Comparison of ENCODE assay signal across 1 cellular context in the genomic region with DNA sequence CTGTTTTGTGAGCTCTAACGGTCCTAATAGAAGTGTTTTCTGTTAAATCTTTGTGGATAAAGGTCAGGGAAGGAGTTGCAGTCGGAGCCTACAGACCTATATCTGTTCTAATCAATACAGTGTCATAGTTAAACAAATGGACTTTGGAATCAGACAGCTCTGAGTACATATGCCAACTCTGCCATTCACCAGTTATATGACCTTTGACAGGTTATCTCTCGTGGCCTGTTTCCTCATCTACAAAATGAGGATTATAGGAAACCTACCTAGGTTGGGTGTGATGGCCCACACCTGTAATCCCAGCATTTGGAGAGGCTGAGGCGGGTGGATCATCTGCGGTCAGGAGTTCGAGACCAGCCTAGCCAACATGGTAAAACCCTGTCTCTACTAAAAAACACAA.
TF ChIP-seq lines count a peak whose summit lies in the region.

No MANE protein-coding gene starts in this region.

TF ChIP-seq in HepG2, 621 proteins besides CTCF, POLR2A, EP300 and RAD21 (continued from another document and continues in another):
- no peak for TF ChIP-seq SMARCE1 (IDR thresholded peaks at IDR 0.05; ENCODE audit: borderline replicate concordance)
- TF ChIP-seq RFX1 (IDR thresholded peaks at IDR 0.05): no peak
- peak; percentile 31; the same call in 1 of the 2 replicates for TF ChIP-seq EHMT2 (IDR thresholded peaks at IDR 0.05; ENCODE audit: borderline replicate concordance, low read depth, low read length)
- TF ChIP-seq SIX4 (CRISPR knock-in tag; IDR thresholded peaks at IDR 0.05): no peak
- no peak for TF ChIP-seq ARID2 (CRISPR knock-in tag; IDR thresholded peaks at IDR 0.05; ENCODE audit: borderline replicate concordance)
- TF ChIP-seq, protein P1, sequence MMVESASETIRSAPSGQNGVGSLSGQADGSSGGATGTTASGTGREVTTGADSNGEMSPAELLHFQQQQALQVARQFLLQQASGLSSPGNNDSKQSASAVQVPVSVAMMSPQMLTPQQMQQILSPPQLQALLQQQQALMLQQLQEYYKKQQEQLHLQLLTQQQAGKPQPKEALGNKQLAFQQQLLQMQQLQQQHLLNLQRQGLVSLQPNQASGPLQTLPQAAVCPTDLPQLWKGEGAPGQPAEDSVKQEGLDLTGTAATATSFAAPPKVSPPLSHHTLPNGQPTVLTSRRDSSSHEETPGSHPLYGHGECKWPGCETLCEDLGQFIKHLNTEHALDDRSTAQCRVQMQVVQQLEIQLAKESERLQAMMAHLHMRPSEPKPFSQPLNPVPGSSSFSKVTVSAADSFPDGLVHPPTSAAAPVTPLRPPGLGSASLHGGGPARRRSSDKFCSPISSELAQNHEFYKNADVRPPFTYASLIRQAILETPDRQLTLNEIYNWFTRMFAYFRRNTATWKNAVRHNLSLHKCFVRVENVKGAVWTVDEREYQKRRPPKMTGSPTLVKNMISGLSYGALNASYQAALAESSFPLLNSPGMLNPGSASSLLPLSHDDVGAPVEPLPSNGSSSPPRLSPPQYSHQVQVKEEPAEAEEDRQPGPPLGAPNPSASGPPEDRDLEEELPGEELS (CRISPR knock-in tag; IDR thresholded peaks at IDR 0.05): no peak
- TF ChIP-seq PTBP1 (IDR thresholded peaks at IDR 0.05; ENCODE audit: low read depth, low read length, poor library complexity, severe bottlenecking): no peak
- no peak for TF ChIP-seq IRX3 (CRISPR knock-in tag; IDR thresholded peaks at IDR 0.05; ENCODE audit: borderline replicate concordance, low read depth)
- peak; percentile 75 for TF ChIP-seq HNF4G (IDR thresholded peaks at IDR 0.05; ENCODE audit: borderline replicate concordance, low read depth, low read length)
- peak; percentile 71 for TF ChIP-seq HNF4G (CRISPR knock-in tag; IDR thresholded peaks at IDR 0.05; ENCODE audit: borderline replicate concordance, low read depth)
- TF ChIP-seq ZNF136 (CRISPR knock-in tag; IDR thresholded peaks at IDR 0.05; ENCODE audit: low read depth): no peak
- TF ChIP-seq SNRNP70 (IDR thresholded peaks at IDR 0.05; ENCODE audit: low read depth, low read length): no peak
- TF ChIP-seq, protein P2, sequence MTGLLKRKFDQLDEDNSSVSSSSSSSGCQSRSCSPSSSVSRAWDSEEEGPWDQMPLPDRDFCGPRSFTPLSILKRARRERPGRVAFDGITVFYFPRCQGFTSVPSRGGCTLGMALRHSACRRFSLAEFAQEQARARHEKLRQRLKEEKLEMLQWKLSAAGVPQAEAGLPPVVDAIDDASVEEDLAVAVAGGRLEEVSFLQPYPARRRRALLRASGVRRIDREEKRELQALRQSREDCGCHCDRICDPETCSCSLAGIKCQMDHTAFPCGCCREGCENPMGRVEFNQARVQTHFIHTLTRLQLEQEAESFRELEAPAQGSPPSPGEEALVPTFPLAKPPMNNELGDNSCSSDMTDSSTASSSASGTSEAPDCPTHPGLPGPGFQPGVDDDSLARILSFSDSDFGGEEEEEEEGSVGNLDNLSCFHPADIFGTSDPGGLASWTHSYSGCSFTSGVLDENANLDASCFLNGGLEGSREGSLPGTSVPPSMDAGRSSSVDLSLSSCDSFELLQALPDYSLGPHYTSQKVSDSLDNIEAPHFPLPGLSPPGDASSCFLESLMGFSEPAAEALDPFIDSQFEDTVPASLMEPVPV (CRISPR knock-in tag; IDR thresholded peaks at IDR 0.05): no peak
- no peak for TF ChIP-seq PRMT3 (CRISPR knock-in tag; IDR thresholded peaks at IDR 0.05; ENCODE audit: borderline replicate concordance, low read depth)
- 0 out of 2 replicates have a peak, but pooled peaks have one; percentile 12 for TF ChIP-seq ARNTL (CRISPR knock-in tag; IDR thresholded peaks at IDR 0.05)
- TF ChIP-seq MED1 (CRISPR knock-in tag; IDR thresholded peaks at IDR 0.05): peak; percentile 55; the same call in 1 of the 2 replicates
- peak; percentile 51 for TF ChIP-seq SKI (IDR thresholded peaks at IDR 0.05; ENCODE audit: partially characterized antibody)
- TF ChIP-seq THAP11 (CRISPR knock-in tag; IDR thresholded peaks at IDR 0.05): peak; percentile 28; the same call in 1 of the 2 replicates
- TF ChIP-seq, protein P3, sequence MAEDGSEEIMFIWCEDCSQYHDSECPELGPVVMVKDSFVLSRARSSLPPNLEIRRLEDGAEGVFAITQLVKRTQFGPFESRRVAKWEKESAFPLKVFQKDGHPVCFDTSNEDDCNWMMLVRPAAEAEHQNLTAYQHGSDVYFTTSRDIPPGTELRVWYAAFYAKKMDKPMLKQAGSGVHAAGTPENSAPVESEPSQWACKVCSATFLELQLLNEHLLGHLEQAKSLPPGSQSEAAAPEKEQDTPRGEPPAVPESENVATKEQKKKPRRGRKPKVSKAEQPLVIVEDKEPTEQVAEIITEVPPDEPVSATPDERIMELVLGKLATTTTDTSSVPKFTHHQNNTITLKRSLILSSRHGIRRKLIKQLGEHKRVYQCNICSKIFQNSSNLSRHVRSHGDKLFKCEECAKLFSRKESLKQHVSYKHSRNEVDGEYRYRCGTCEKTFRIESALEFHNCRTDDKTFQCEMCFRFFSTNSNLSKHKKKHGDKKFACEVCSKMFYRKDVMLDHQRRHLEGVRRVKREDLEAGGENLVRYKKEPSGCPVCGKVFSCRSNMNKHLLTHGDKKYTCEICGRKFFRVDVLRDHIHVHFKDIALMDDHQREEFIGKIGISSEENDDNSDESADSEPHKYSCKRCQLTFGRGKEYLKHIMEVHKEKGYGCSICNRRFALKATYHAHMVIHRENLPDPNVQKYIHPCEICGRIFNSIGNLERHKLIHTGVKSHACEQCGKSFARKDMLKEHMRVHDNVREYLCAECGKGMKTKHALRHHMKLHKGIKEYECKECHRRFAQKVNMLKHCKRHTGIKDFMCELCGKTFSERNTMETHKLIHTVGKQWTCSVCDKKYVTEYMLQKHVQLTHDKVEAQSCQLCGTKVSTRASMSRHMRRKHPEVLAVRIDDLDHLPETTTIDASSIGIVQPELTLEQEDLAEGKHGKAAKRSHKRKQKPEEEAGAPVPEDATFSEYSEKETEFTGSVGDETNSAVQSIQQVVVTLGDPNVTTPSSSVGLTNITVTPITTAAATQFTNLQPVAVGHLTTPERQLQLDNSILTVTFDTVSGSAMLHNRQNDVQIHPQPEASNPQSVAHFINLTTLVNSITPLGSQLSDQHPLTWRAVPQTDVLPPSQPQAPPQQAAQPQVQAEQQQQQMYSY (CRISPR knock-in tag; IDR thresholded peaks at IDR 0.05): no peak
- TF ChIP-seq ZFP36 (IDR thresholded peaks at IDR 0.05; ENCODE audit: borderline replicate concordance, low read depth, low read length, partially characterized antibody): no peak
- TF ChIP-seq TBX2 (CRISPR knock-in tag; IDR thresholded peaks at IDR 0.05; ENCODE audit: borderline replicate concordance): no peak
- TF ChIP-seq ETV6 (CRISPR knock-in tag; conservative IDR thresholded peaks at IDR 0.05): no peak
- TF ChIP-seq, protein P4, sequence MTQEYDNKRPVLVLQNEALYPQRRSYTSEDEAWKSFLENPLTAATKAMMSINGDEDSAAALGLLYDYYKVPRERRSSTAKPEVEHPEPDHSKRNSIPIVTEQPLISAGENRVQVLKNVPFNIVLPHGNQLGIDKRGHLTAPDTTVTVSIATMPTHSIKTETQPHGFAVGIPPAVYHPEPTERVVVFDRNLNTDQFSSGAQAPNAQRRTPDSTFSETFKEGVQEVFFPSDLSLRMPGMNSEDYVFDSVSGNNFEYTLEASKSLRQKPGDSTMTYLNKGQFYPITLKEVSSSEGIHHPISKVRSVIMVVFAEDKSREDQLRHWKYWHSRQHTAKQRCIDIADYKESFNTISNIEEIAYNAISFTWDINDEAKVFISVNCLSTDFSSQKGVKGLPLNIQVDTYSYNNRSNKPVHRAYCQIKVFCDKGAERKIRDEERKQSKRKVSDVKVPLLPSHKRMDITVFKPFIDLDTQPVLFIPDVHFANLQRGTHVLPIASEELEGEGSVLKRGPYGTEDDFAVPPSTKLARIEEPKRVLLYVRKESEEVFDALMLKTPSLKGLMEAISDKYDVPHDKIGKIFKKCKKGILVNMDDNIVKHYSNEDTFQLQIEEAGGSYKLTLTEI (CRISPR knock-in tag; conservative IDR thresholded peaks at IDR 0.05): no peak
- TF ChIP-seq SETDB1 (CRISPR knock-in tag; IDR thresholded peaks at IDR 0.05; ENCODE audit: borderline replicate concordance): no peak
- TF ChIP-seq ATF7 (IDR thresholded peaks at IDR 0.05): no peak
- TF ChIP-seq ATF7 (CRISPR knock-in tag; IDR thresholded peaks at IDR 0.05): no peak
- no peak for TF ChIP-seq IKZF1 (IDR thresholded peaks at IDR 0.05)
- no peak for TF ChIP-seq ZNF274 (CRISPR knock-in tag; IDR thresholded peaks at IDR 0.05)
- TF ChIP-seq, protein P5, sequence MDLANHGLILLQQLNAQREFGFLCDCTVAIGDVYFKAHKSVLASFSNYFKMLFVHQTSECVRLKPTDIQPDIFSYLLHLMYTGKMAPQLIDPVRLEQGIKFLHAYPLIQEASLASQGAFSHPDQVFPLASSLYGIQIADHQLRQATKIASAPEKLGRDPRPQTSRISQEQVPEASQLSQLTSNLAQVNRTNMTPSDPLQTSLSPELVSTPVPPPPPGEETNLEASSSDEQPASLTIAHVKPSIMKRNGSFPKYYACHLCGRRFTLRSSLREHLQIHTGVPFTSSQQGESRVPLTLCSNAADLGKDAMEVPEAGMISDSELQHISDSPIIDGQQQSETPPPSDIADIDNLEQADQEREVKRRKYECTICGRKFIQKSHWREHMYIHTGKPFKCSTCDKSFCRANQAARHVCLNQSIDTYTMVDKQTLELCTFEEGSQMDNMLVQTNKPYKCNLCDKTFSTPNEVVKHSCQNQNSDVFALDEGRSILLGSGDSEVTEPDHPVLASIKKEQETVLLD (CRISPR knock-in tag; IDR thresholded peaks at IDR 0.05; ENCODE audit: low read depth): no peak
- TF ChIP-seq GABPA (IDR thresholded peaks at IDR 0.05; ENCODE audit: low read depth, low read length): no peak
- TF ChIP-seq GABPA (CRISPR knock-in tag; IDR thresholded peaks at IDR 0.05; ENCODE audit: low read depth): peak; percentile 20; the same call in 1 of the 2 replicates
- TF ChIP-seq, protein P6, sequence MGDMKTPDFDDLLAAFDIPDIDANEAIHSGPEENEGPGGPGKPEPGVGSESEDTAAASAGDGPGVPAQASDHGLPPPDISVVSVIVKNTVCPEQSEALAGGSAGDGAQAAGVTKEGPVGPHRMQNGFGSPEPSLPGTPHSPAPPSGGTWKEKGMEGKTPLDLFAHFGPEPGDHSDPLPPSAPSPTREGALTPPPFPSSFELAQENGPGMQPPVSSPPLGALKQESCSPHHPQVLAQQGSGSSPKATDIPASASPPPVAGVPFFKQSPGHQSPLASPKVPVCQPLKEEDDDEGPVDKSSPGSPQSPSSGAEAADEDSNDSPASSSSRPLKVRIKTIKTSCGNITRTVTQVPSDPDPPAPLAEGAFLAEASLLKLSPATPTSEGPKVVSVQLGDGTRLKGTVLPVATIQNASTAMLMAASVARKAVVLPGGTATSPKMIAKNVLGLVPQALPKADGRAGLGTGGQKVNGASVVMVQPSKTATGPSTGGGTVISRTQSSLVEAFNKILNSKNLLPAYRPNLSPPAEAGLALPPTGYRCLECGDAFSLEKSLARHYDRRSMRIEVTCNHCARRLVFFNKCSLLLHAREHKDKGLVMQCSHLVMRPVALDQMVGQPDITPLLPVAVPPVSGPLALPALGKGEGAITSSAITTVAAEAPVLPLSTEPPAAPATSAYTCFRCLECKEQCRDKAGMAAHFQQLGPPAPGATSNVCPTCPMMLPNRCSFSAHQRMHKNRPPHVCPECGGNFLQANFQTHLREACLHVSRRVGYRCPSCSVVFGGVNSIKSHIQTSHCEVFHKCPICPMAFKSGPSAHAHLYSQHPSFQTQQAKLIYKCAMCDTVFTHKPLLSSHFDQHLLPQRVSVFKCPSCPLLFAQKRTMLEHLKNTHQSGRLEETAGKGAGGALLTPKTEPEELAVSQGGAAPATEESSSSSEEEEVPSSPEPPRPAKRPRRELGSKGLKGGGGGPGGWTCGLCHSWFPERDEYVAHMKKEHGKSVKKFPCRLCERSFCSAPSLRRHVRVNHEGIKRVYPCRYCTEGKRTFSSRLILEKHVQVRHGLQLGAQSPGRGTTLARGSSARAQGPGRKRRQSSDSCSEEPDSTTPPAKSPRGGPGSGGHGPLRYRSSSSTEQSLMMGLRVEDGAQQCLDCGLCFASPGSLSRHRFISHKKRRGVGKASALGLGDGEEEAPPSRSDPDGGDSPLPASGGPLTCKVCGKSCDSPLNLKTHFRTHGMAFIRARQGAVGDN (CRISPR knock-in tag; IDR thresholded peaks at IDR 0.05): no peak
- TF ChIP-seq, protein P7, sequence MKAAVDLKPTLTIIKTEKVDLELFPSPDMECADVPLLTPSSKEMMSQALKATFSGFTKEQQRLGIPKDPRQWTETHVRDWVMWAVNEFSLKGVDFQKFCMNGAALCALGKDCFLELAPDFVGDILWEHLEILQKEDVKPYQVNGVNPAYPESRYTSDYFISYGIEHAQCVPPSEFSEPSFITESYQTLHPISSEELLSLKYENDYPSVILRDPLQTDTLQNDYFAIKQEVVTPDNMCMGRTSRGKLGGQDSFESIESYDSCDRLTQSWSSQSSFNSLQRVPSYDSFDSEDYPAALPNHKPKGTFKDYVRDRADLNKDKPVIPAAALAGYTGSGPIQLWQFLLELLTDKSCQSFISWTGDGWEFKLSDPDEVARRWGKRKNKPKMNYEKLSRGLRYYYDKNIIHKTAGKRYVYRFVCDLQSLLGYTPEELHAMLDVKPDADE (CRISPR knock-in tag; IDR thresholded peaks at IDR 0.05): no peak
- no peak for TF ChIP-seq EEA1 (CRISPR knock-in tag; IDR thresholded peaks at IDR 0.05; ENCODE audit: borderline replicate concordance)
- no peak for TF ChIP-seq PHB2 (IDR thresholded peaks at IDR 0.05; ENCODE audit: partially characterized antibody)
- no peak for TF ChIP-seq MIER2 (CRISPR knock-in tag; IDR thresholded peaks at IDR 0.05)
- TF ChIP-seq ZNF7 (CRISPR knock-in tag; IDR thresholded peaks at IDR 0.05): no peak
- TF ChIP-seq, protein P8, sequence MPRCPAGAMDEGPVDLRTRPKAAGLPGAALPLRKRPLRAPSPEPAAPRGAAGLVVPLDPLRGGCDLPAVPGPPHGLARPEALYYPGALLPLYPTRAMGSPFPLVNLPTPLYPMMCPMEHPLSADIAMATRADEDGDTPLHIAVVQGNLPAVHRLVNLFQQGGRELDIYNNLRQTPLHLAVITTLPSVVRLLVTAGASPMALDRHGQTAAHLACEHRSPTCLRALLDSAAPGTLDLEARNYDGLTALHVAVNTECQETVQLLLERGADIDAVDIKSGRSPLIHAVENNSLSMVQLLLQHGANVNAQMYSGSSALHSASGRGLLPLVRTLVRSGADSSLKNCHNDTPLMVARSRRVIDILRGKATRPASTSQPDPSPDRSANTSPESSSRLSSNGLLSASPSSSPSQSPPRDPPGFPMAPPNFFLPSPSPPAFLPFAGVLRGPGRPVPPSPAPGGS (CRISPR knock-in tag; IDR thresholded peaks at IDR 0.05): no peak
- TF ChIP-seq ZNF251 (CRISPR knock-in tag; IDR thresholded peaks at IDR 0.05): no peak
